In the genomic region with DNA sequence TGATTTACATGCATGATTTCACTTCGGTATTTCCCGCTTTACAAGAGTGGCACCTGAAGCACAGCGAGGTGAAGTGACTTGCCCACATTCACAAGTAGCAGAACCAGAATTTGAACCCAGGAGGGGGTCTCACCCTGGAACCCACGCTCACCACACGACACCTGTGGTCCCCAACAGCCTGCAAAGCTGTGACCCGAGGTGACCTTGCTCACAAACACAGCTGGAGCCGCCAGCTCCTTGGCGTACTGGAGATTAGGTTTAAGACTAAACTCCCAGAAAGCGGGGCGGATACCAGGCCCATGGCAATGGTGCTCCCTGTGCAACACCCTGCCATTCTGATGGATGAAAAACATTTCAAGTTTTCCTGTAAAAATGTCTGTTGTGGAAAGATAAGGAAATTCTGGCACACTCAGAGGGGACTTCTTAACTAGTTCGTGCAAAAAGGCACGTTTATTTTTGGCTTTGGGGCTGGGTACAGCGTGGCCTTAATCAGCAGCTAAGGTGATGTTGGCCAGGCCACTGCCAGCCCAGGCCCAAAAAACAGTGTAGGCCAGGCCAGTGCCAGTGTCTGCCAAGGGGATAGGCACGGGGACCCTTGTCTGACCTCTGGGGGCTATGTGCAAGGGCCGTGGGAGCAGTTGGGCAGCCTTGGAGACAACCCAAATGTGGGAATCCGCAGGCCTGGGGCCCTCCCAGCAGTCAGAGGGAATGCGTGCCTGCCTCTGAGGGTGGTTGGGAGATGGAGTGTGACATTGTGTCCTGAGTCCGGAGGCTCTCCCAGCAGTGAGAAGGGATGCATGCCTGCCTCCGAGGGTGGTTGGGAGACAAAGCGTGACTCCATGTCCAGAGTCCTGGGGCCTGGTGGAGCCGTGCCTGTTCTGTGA, we compare ENCODE assay signal across 2 cellular contexts.
A peak's percentile ranks its signal among the peaks of the same experiment; 100 is the strongest.
TF ChIP-seq lines count a peak whose summit lies in the region.

No MANE protein-coding gene starts in this region.

TF ChIP-seq in Ishikawa, 13 proteins besides CTCF, POLR2A, EP300 and RAD21:
- no peak for TF ChIP-seq USF1 (IDR thresholded peaks at IDR 0.05)
- TF ChIP-seq CREB1 (IDR thresholded peaks at IDR 0.05; ENCODE audit: low read depth): no peak
- no peak for TF ChIP-seq REST (IDR thresholded peaks at IDR 0.05; ENCODE audit: low read depth)
- TF ChIP-seq TEAD4 (IDR thresholded peaks at IDR 0.05): peak; percentile 44; the same call in 1 of the 2 replicates
- TF ChIP-seq TCF12 (IDR thresholded peaks at IDR 0.05; ENCODE audit: low read depth): peak; percentile 73
- 0 out of 2 replicates have a peak, but pooled peaks have one; percentile 17 for TF ChIP-seq EGR1 (IDR thresholded peaks at IDR 0.05)
- TF ChIP-seq YY1 (IDR thresholded peaks at IDR 0.05; ENCODE audit: low read depth): no peak
- no peak for TF ChIP-seq TAF1 (IDR thresholded peaks at IDR 0.05; ENCODE audit: low read depth)
- TF ChIP-seq NFIC (IDR thresholded peaks at IDR 0.05): 0 out of 2 replicates have a peak, but pooled peaks have one; percentile 11
- TF ChIP-seq ZBTB7A (IDR thresholded peaks at IDR 0.05; ENCODE audit: low read depth): no peak; the same call in 1 of the 2 replicates
- TF ChIP-seq FOXM1 (IDR thresholded peaks at IDR 0.05; ENCODE audit: borderline replicate concordance, low read depth): no peak
- TF ChIP-seq CEBPB (IDR thresholded peaks at IDR 0.05): no peak
- TF ChIP-seq MAX (IDR thresholded peaks at IDR 0.05): no peak

TF ChIP-seq in endothelial cell of umbilical vein, 7 proteins besides CTCF, POLR2A, EP300 and RAD21:
- no peak for TF ChIP-seq MAX (IDR thresholded peaks at IDR 0.05; ENCODE audit: insufficient read depth, insufficient read length)
